Comparison of ENCODE assay signal across 18 cellular contexts in the genomic region with DNA sequence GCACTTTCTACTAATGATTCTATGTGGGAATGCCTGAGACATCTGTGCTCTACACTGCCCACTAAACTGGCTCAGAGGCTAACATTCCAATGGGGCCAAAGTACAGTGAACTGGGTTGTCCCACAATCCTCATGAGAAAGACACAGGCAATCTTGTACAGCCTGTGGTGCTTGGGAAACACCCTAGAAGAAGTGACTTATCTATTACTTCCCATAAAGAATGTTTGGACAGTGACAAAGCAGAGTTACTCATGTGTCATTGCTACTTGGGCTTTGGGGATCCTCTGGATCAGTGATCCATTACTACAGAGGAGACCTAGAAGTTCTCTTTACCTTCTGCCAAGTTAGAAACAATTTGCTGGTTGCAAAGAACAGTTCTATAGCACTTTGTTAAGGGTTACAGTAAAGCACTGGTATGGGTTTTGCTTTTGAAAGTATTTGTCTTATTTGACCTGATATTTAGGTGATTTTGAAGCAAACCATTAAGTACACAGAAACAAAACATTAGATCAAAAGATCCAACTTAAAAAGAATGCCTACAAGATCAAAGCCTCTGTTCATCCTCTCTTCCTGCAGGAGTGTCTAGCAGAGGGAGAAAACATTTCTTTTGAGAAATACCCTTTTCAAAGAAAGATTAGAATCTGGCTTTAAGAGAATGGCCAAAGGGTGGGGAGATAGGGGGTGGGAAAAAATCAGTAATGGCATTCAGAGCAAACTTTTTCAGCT.
DNase-seq lines count a peak whose midpoint lies in the region; ATAC-seq and TF ChIP-seq lines count a peak whose summit lies in the region.
"Had no signal": no experiment of that assay in that cellular context is flagged by ENCODE, and none has a peak within 500 bp of the region (broad histone marks: within the 10 kb centered on the region; RNA-seq: fewer than 3 reads in every experiment).

No MANE protein-coding gene starts in this region.

- no peaks in the 10 kb centered on the region for H3K27me3 ChIP-seq in sigmoid colon
- H3K27me3 ChIP-seq: gastrocnemius medialis, neural progenitor cell, spleen, upper lobe of left lung had no signal

- peak; percentile 13 for DNase-seq in A172 (ENCODE audit: low spot score)
- DNase-seq in HK-2 (ENCODE audit: unreplicated experiment), result peak; percentile 50
- peak; percentile 13 for DNase-seq in amniotic epithelial cell (ENCODE audit: low read depth)
- DNase-seq in glomerular visceral epithelial cell (ENCODE audit: extremely low spot score), result peak; percentile 71
- DNase-seq in NCI-H510A (lab: John Stamatoyannopoulos, UW), result no peak
- no peak for DNase-seq in NCI-H345 treated with DMSO at 0.1 percent for 48 hours (lab: John Stamatoyannopoulos, UW; ENCODE audit: unreplicated experiment)
- DNase-seq in sigmoid colon, result no peak
- DNase-seq: activated CD8-positive, alpha-beta T cell treated with anti-CD3 and anti-CD28 coated beads for 36 hours; activated gamma-delta T cell treated with Interleukin-2 at 50 U/mL for 16 hours; DMS53; gastrocnemius medialis; H7; Kasumi-1; left ventricle myocardium inferior; spleen; upper lobe of left lung had no signal

- peaks cover 0 to 5% (median 0%) of the 10 kb centered on the region in 4 donors for H3K9me3 ChIP-seq in sigmoid colon
- H3K9me3 ChIP-seq: gastrocnemius medialis, upper lobe of left lung had no signal

- H3K4me1 ChIP-seq in sigmoid colon, result no peaks in the 10 kb centered on the region
- H3K4me1 ChIP-seq: gastrocnemius medialis, left ventricle myocardium inferior, spleen, upper lobe of left lung had no signal

- no peak for TF ChIP-seq EP300 in sigmoid colon (IDR thresholded peaks at IDR 0.05)

- TF ChIP-seq CTCF in sigmoid colon (IDR thresholded peaks at IDR 0.05), result no peak

- H3K36me3 ChIP-seq in sigmoid colon, result no peaks in the 10 kb centered on the region
- H3K36me3 ChIP-seq: gastrocnemius medialis, left ventricle myocardium inferior, neural progenitor cell, spleen, upper lobe of left lung had no signal

- no peak for ATAC-seq in GM21717 (IDR thresholded peaks at IDR 0.05; ENCODE audit: unreplicated experiment)
- ATAC-seq: activated CD8-positive, alpha-beta T cell treated with anti-CD3 and anti-CD28 coated beads for 36 hours; gastrocnemius medialis had no signal

- H3K27ac ChIP-seq in sigmoid colon, result no peak overlapping the region
- H3K27ac ChIP-seq: gastrocnemius medialis, left ventricle myocardium inferior, neural progenitor cell, spleen, upper lobe of left lung had no signal

- no peak overlapping the region for H3K4me3 ChIP-seq in sigmoid colon
- H3K4me3 ChIP-seq: gastrocnemius medialis, left ventricle myocardium inferior, neural progenitor cell, spleen, upper lobe of left lung had no signal

- intact Hi-C loops in sigmoid colon (cut with DNase I), result no loop called here

- TF ChIP-seq POLR2A in sigmoid colon (IDR thresholded peaks at IDR 0.05), result no peak

Comparison
In these comparisons a context has a peak if more than half of its experiments do, and no peak if none do; other contexts are left out.
1. DNase-seq: peak in A172 (single experiment), HK-2 (single experiment), amniotic epithelial cell (single experiment) and glomerular visceral epithelial cell (single experiment); none in NCI-H510A (single experiment), NCI-H345 treated with DMSO at 0.1 percent for 48 hours (single experiment) and sigmoid colon (single experiment).